ENCODE assay signal across 6 cellular contexts in genomic region chr9:133477992-133478850, GRCh38. TPM values are rescaled to one million over a fixed set of nuclear protein-coding genes. Genes with fewer than 3 reads are reported as not detected.
DNase-seq lines count a peak whose midpoint lies in the region; ATAC-seq and TF ChIP-seq lines count a peak whose summit lies in the region.

No MANE protein-coding gene starts in this region.

- no peaks in the 10 kb centered on the region for H3K9me3 ChIP-seq in right lobe of liver

- ATAC-seq in GM19023 (IDR thresholded peaks at IDR 0.05; ENCODE audit: unreplicated experiment) = peak; percentile 31
- ATAC-seq in HG03066 (IDR thresholded peaks at IDR 0.05; ENCODE audit: low read depth, unreplicated experiment) = peak; percentile 36
- ATAC-seq in activated T-helper 17 cell treated with anti-CD3 and anti-CD28 coated beads, Interleukin-2, amount 50 U/mL, for 72 hours (replicated peaks) = no peak
- ATAC-seq in right lobe of liver = peak; percentile 8 to 64 (median 25)

- H3K27ac ChIP-seq in right lobe of liver = peak overlapping the region in 2 of 3 donors; percentile 49 to 56

- no peaks in the 10 kb centered on the region for H3K9me3 Mint-ChIP-seq in activated T-helper 17 cell treated with anti-CD3 and anti-CD28 coated beads, Interleukin-2, amount 50 U/mL, for 72 hours

- peak in 1 of 3 donors; percentile 60 for DNase-seq in right lobe of liver
- DNase-seq in NCI-H446 (lab: John Stamatoyannopoulos, UW) = no peak
- DNase-seq in stimulated activated CD4-positive, alpha-beta T cell treated with anti-CD3 and anti-CD28 coated beads, Interleukin-4, amount 100 ng/mL, for 24 hours = no peak

- WGBS in right lobe of liver (ENCODE audit: insufficient coverage, low coverage, low lambda C conversion rate, missing lambda C conversion rate) = 0% methylated on average over 1 of the region's 17 CpGs

- H3K4me3 Mint-ChIP-seq in activated T-helper 17 cell treated with anti-CD3 and anti-CD28 coated beads, Interleukin-2, amount 50 U/mL, for 72 hours = peak overlapping the region; percentile 28

- no peak for TF ChIP-seq POLR2A in right lobe of liver (IDR thresholded peaks at IDR 0.05)

- intact Hi-C loops in right lobe of liver (cut with DNase I) = no loop called here

- no peak for TF ChIP-seq CTCF in right lobe of liver (IDR thresholded peaks at IDR 0.05)

- H3K36me3 Mint-ChIP-seq in activated T-helper 17 cell treated with anti-CD3 and anti-CD28 coated beads, Interleukin-2, amount 50 U/mL, for 72 hours (ENCODE audit: low read depth) = no peaks in the 10 kb centered on the region

- H3K27me3 Mint-ChIP-seq in activated T-helper 17 cell treated with anti-CD3 and anti-CD28 coated beads, Interleukin-2, amount 50 U/mL, for 72 hours = no peaks in the 10 kb centered on the region

- H3K27me3 ChIP-seq in right lobe of liver = no peaks in the 10 kb centered on the region

- peak overlapping the region; percentile 44 to 53 (median 47) for H3K4me3 ChIP-seq in right lobe of liver

- no peaks in the 10 kb centered on the region for H3K4me1 Mint-ChIP-seq in activated T-helper 17 cell treated with anti-CD3 and anti-CD28 coated beads, Interleukin-2, amount 50 U/mL, for 72 hours

- no peak overlapping the region for H3K27ac Mint-ChIP-seq in activated T-helper 17 cell treated with anti-CD3 and anti-CD28 coated beads, Interleukin-2, amount 50 U/mL, for 72 hours

- peaks cover 0 to 3% (median 0%) of the 10 kb centered on the region in 4 donors for H3K36me3 ChIP-seq in right lobe of liver

- peaks cover 0 to 12% (median 0%) of the 10 kb centered on the region in 4 donors for H3K4me1 ChIP-seq in right lobe of liver

RNA-seq across cellular contexts. Expression of gene SLC2A6, which starts 0.7 kb away (rescaled TPM):
- total RNA-seq in activated T-helper 17 cell treated with anti-CD3 and anti-CD28 coated beads, Interleukin-2, amount 50 U/mL, for 72 hours = 1 to 10 TPM; 1.2 to 1.4 TPM
- total RNA-seq in right lobe of liver = 1 to 10 TPM in 5 of 6 experiments, under 1 TPM in 1; 0.88 to 6.8 (median 2.8) TPM

RNA-seq across cellular contexts. Expression of gene CACFD1, which starts 18.4 kb away (rescaled TPM):
- total RNA-seq in activated T-helper 17 cell treated with anti-CD3 and anti-CD28 coated beads, Interleukin-2, amount 50 U/mL, for 72 hours = 1 to 10 TPM in 1 of 2 donors, under 1 TPM in 1; 0.41 to 3.0 TPM
- 10 to 100 TPM; 23.5 to 39.8 (median 32.9) TPM for total RNA-seq in right lobe of liver

RNA-seq across cellular contexts. Expression of gene MYMK, which starts 46.5 kb away (rescaled TPM):
- total RNA-seq in activated T-helper 17 cell treated with anti-CD3 and anti-CD28 coated beads, Interleukin-2, amount 50 U/mL, for 72 hours = not detected
- not detected for total RNA-seq in right lobe of liver

RNA-seq across cellular contexts. Expression of gene ADAMTS13, which starts 56.1 kb away (rescaled TPM):
- 1 to 10 TPM; 1.2 to 3.9 TPM for total RNA-seq in activated T-helper 17 cell treated with anti-CD3 and anti-CD28 coated beads, Interleukin-2, amount 50 U/mL, for 72 hours
- 10 to 100 TPM in 3 of 6 experiments, 1 to 10 TPM in 3; 8.1 to 27.7 (median 11.3) TPM for total RNA-seq in right lobe of liver

RNA-seq across cellular contexts. Expression of gene ADAMTSL2, which starts 56.3 kb away (rescaled TPM):
- total RNA-seq in activated T-helper 17 cell treated with anti-CD3 and anti-CD28 coated beads, Interleukin-2, amount 50 U/mL, for 72 hours = not detected
- 10 to 100 TPM in 3 of 6 experiments, 1 to 10 TPM in 3; 9.2 to 24.8 (median 12.7) TPM for total RNA-seq in right lobe of liver

Comparison
In these comparisons a context has a peak if more than half of its experiments do, and no peak if none do; other contexts are left out.
1. RNA of gene CACFD1, which starts 18.4 kb away (total RNA-seq): 23.5 to 39.8 TPM in right lobe of liver; 0.41 to 3.0 TPM in activated T-helper 17 cell treated with anti-CD3 and anti-CD28 coated beads, Interleukin-2, amount 50 U/mL, for 72 hours; every median in the first group is over 4 times any median in the second.